27 cellular contexts compared by ENCODE assay signal in genomic region chr1:195594773-195595172, GRCh38.
"Had no signal": no experiment of that assay in that cellular context is flagged by ENCODE, and none has a peak within 500 bp of the region (broad histone marks: within the 10 kb centered on the region; RNA-seq: fewer than 3 reads in every experiment).

No MANE protein-coding gene starts in this region.

- H3K9me3 ChIP-seq: breast epithelium, esophagus squamous epithelium, neutrophil, thoracic aorta, uterus had no signal

- H3K27me3 ChIP-seq: breast epithelium, esophagus squamous epithelium, heart right ventricle, neutrophil, uterus had no signal

- H3K4me3 ChIP-seq: breast epithelium, esophagus squamous epithelium, heart right ventricle, skin epidermis, thoracic aorta, uterus had no signal

- H3K27ac ChIP-seq: breast epithelium, epithelial cell of prostate, esophagus squamous epithelium, heart right ventricle, neutrophil, skin epidermis, thoracic aorta, uterus, WERI-Rb-1 had no signal

- ATAC-seq: activated naive CD8-positive, alpha-beta T cell treated with anti-CD3 and anti-CD28 coated beads, Interleukin-2, amount 50 U/mL, for 24 hours; activated T-cell treated with anti-CD3 and anti-CD28 coated beads, Interleukin-2, amount 50 U/mL, for 4 hours; heart right ventricle; left ventricle myocardium superior; sciatic nerve; stimulated activated effector memory CD8-positive, alpha-beta T cell treated with anti-CD3 and anti-CD28 coated beads, Interleukin-12 subunit alpha, Interleukin-12 subunit beta, amount 100 ng/mL, for 72 hours; T-helper 17 cell had no signal

- DNase-seq: activated CD4-positive, alpha-beta memory T cell treated with anti-CD3 and anti-CD28 coated beads, Interleukin-2, amount 10 ng/mL, durations not matched to agents 7 days and 5 days; activated CD4-positive, alpha-beta T cell treated with anti-CD3 and anti-CD28 coated beads, Interleukin-2, amount 10 ng/mL, durations not matched to agents 7 days and 5 days; activated CD4-positive, CD25-positive, alpha-beta regulatory T cell treated with anti-CD3 and anti-CD28 coated beads, Interleukin-2, amount 50 U/mL, for 72 hours; activated CD8-positive, alpha-beta memory T cell treated with anti-CD3 and anti-CD28 coated beads, Interleukin-2, amount 50 U/mL, for 48 hours; activated naive CD8-positive, alpha-beta T cell treated with anti-CD3 and anti-CD28 coated beads, Interleukin-2, amount 50 U/mL, for 24 hours; activated T-cell treated with anti-CD3 and anti-CD28 coated beads, Interleukin-2, amount 50 U/mL, for 4 hours; central memory CD4-positive, alpha-beta T cell; effector CD8-positive, alpha-beta T cell; esophagus squamous epithelium; foreskin melanocyte; heart right ventricle; left ventricle myocardium superior; naive B cell; nephron progenitor cell; retina; stimulated activated CD4-positive, alpha-beta T cell treated with anti-CD3 and anti-CD28 coated beads, Interleukin-4, amount 100 ng/mL, for 24 hours; T-helper 17 cell; T1000; uterus; WERI-Rb-1 had no signal

- H3K4me1 ChIP-seq: breast epithelium, heart right ventricle, uterus had no signal

- H3K36me3 ChIP-seq: breast epithelium, esophagus squamous epithelium, heart right ventricle, neutrophil, thoracic aorta, uterus, WERI-Rb-1 had no signal
